Comparison of ENCODE assay signal across 30 cellular contexts in genomic region chr16:55628306-55628968, GRCh38. TPM values are rescaled to one million over a fixed set of nuclear protein-coding genes. Genes with fewer than 3 reads are reported as not detected.
"Had no signal": no experiment of that assay in that cellular context is flagged by ENCODE, and none has a peak within 500 bp of the region (broad histone marks: within the 10 kb centered on the region; RNA-seq: fewer than 3 reads in every experiment).

No MANE protein-coding gene starts in this region.

- H3K9me3 Mint-ChIP-seq: stimulated activated effector memory CD8-positive, alpha-beta T cell treated with anti-CD3 and anti-CD28 coated beads, Interleukin-12 subunit alpha, Interleukin-12 subunit beta, amount 100 ng/mL, for 72 hours had no signal

- H3K36me3 ChIP-seq: colonic mucosa, esophagus squamous epithelium, heart right ventricle, neural progenitor cell, stomach, thyroid gland had no signal

- FAIRE-seq: endothelial cell of umbilical vein, keratinocyte had no signal

- H3K4me3 Mint-ChIP-seq: memory B cell; mesothelial cell of epicardium; naive B cell; nephron; neural progenitor cell; stimulated activated effector memory CD8-positive, alpha-beta T cell treated with anti-CD3 and anti-CD28 coated beads, Interleukin-12 subunit alpha, Interleukin-12 subunit beta, amount 100 ng/mL, for 72 hours; type B pancreatic cell had no signal

- H3K27ac ChIP-seq: colonic mucosa, esophagus squamous epithelium, heart right ventricle, neural progenitor cell, parathyroid adenoma, stomach, thyroid gland had no signal

- H3K4me1 ChIP-seq: colonic mucosa, esophagus squamous epithelium, heart right ventricle, neural progenitor cell, stomach, thyroid gland had no signal

- H3K9me3 ChIP-seq: colonic mucosa, esophagus squamous epithelium, mucosa of descending colon, stomach, thyroid gland had no signal

- H3K36me3 Mint-ChIP-seq: memory B cell; mesothelial cell of epicardium; naive B cell; neural progenitor cell; stimulated activated effector memory CD8-positive, alpha-beta T cell treated with anti-CD3 and anti-CD28 coated beads, Interleukin-12 subunit alpha, Interleukin-12 subunit beta, amount 100 ng/mL, for 72 hours; type B pancreatic cell had no signal

- H3K4me1 Mint-ChIP-seq: memory B cell; mesothelial cell of epicardium; naive B cell; nephron; neural progenitor cell; stimulated activated effector memory CD8-positive, alpha-beta T cell treated with anti-CD3 and anti-CD28 coated beads, Interleukin-12 subunit alpha, Interleukin-12 subunit beta, amount 100 ng/mL, for 72 hours had no signal

- H3K9ac ChIP-seq: neural progenitor cell, parathyroid adenoma had no signal

- H3K27ac Mint-ChIP-seq: memory B cell; mesothelial cell of epicardium; naive B cell; nephron; neural progenitor cell; progenitor cell of endocrine pancreas; stimulated activated effector memory CD8-positive, alpha-beta T cell treated with anti-CD3 and anti-CD28 coated beads, Interleukin-12 subunit alpha, Interleukin-12 subunit beta, amount 100 ng/mL, for 72 hours; type B pancreatic cell had no signal

- H3K4me3 ChIP-seq: colonic mucosa, esophagus squamous epithelium, heart right ventricle, lung, mucosa of descending colon, neural progenitor cell, stomach, thyroid gland had no signal

- H3K4me2 ChIP-seq: neural progenitor cell had no signal

- DNase-seq: colonic mucosa; dermis blood vessel endothelial cell; effector memory CD4-positive, alpha-beta T cell; esophagus squamous epithelium; foreskin melanocyte; glutamatergic neuron; heart right ventricle; hippocampal formation; mucosa of descending colon; naive B cell; stimulated activated CD4-positive, alpha-beta T cell treated with anti-CD3 and anti-CD28 coated beads, Interleukin-2, amount 100 ng/mL, for 24 hours; stimulated activated CD4-positive, alpha-beta T cell treated with anti-CD3 and anti-CD28 coated beads, Interleukin-4, amount 100 ng/mL, for 24 hours; stimulated activated naive CD4-positive, alpha-beta T cell treated with Interleukin-2 at 50 U/mL for 16 hours; stomach; thyroid gland had no signal

- ATAC-seq: heart right ventricle; mucosa of descending colon; sciatic nerve; stimulated activated effector memory CD8-positive, alpha-beta T cell treated with anti-CD3 and anti-CD28 coated beads, Interleukin-12 subunit alpha, Interleukin-12 subunit beta, amount 100 ng/mL, for 72 hours had no signal

- H3K27me3 ChIP-seq: colonic mucosa, esophagus squamous epithelium, neural progenitor cell, stomach, thyroid gland had no signal

RNA-seq across cellular contexts. Expression of gene SLC6A2, which starts 27.4 kb away (rescaled TPM):
- total RNA-seq: chondrocyte, dermis blood vessel endothelial cell, endothelial cell of umbilical vein, epithelial cell of proximal tubule, osteoblast, progenitor cell of endocrine pancreas, thyroid gland had no signal
- polyA plus RNA-seq: endothelial cell of umbilical vein, heart right ventricle had no signal
